8 cellular contexts compared by ENCODE assay signal in the genomic region with DNA sequence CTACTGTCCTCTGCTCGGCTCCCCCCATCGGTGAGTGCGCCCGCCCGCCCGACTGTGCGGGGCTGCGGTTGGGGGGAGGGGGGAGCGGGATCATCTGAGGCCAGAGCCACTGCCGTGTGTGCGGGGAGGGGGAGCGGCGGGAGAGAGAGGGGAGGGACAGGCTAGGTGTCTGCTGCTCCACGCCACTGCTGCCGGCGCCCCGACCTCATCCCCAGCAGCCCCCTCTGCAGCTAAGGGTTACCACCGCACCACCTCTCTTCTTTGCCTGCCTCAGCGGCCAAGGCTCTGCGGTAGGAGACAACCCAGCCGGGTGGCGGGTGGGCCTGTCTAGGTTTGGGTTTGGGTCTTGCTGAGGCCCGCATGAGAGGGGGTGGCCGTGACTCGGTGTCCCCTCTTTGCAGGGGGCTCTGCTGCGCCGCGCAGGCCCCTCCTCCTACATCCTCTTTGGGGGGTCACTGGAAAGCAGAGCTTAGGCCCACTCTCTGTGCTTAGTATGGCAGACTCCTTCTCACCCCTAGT. TPM values are rescaled to one million over a fixed set of nuclear protein-coding genes. Genes with fewer than 3 reads are reported as not detected.
DNase-seq lines count a peak whose midpoint lies in the region; ATAC-seq and TF ChIP-seq lines count a peak whose summit lies in the region.

No MANE protein-coding gene starts in this region.

- H3K27ac Mint-ChIP-seq in CD14-positive monocyte (peak overlapping the region in 6 of 7 donors; percentile 53 to 90 (median 83)), neural progenitor cell (no peak overlapping the region)

- H4K20me1 ChIP-seq in fibroblast of lung (ENCODE audit: control insufficient read depth, extremely low read depth, insufficient read depth, low read length), result peaks cover 3% of the 10 kb centered on the region
- peaks cover 63% of the 10 kb centered on the region for H4K20me1 ChIP-seq in neural progenitor cell (ENCODE audit: low read depth)

- peak overlapping the region; percentile 76 for H3K27ac ChIP-seq in fibroblast of lung (ENCODE audit: insufficient read depth, low read length)
- no peak overlapping the region for H3K27ac ChIP-seq in neural progenitor cell

- H3K4me2 ChIP-seq in fibroblast of lung (ENCODE audit: extremely low read depth, insufficient read depth, low read length) (peak overlapping the region; percentile 94), neural progenitor cell (peak overlapping the region; percentile 98)

- peak; percentile 3 for ATAC-seq in HG03175 (IDR thresholded peaks at IDR 0.05; ENCODE audit: unreplicated experiment)

- peaks cover 63% of the 10 kb centered on the region for H3K4me1 Mint-ChIP-seq in CD14-positive monocyte
- H3K4me1 Mint-ChIP-seq in neural progenitor cell, result peaks cover 34% of the 10 kb centered on the region

- peaks cover 6% of the 10 kb centered on the region for H3K4me1 ChIP-seq in fibroblast of lung (ENCODE audit: control insufficient read depth, extremely low read depth, insufficient read depth, low read length)
- H3K4me1 ChIP-seq in neural progenitor cell, result peaks cover 35% of the 10 kb centered on the region

- H3K36me3 Mint-ChIP-seq in CD14-positive monocyte, result peaks cover 8 to 15% of the 10 kb centered on the region in 2 donors
- H3K36me3 Mint-ChIP-seq in neural progenitor cell, result no peaks in the 10 kb centered on the region

- peak overlapping the region; percentile 65 to 76 (median 74) for H3K4me3 ChIP-seq in fibroblast of lung (replicated peaks in 1 of 4; ENCODE audit: control extremely low read depth in 1 of 4, insufficient read depth in 1 of 4, low read depth in 3 of 4, low read length in 4 of 4)
- peak overlapping the region; percentile 88 for H3K4me3 ChIP-seq in neural progenitor cell

- H3K9ac ChIP-seq in fibroblast of lung (ENCODE audit: insufficient read depth, low read length) (peak overlapping the region; percentile 73), neural progenitor cell (no peak overlapping the region)

- no peak for DNase-seq in CD14-positive monocyte (ENCODE audit: low spot score)
- DNase-seq in activated T-cell treated with anti-CD3 and anti-CD28 coated beads, Interleukin-2, amount 50 U/mL, for 48 hours, result peak; percentile 41 to 51
- no peak for DNase-seq in fibroblast of lung (ENCODE audit: low read depth in 2 of 2)
- peak; percentile 56 for DNase-seq in neural progenitor cell (ENCODE audit: low spot score)
- DNase-seq in NCI-H187 treated with DMSO at 0.1 percent for 48 hours (lab: John Stamatoyannopoulos, UW), result no peak
- DNase-seq in SIG-M5 (lab: John Stamatoyannopoulos, UW), result no peak
- no peak for DNase-seq in DMS79 treated with DMSO at 0.1 percent for 48 hours (lab: John Stamatoyannopoulos, UW)

- H3K9me3 Mint-ChIP-seq in CD14-positive monocyte, result peaks cover 0 to 17% (median 4%) of the 10 kb centered on the region in 7 donors
- H3K9me3 Mint-ChIP-seq in neural progenitor cell, result no peaks in the 10 kb centered on the region

- H2AFZ ChIP-seq in fibroblast of lung (ENCODE audit: low read length) (peak overlapping the region; percentile 16), neural progenitor cell (replicated peaks) (peak overlapping the region; percentile 66)

- TF ChIP-seq CTCF in CD14-positive monocyte (IDR thresholded peaks at IDR 0.05), result no peak
- no peak for TF ChIP-seq CTCF in fibroblast of lung (conservative IDR thresholded peaks at IDR 0.05 in 1 of 2, IDR thresholded peaks at IDR 0.05 in 1 of 2; ENCODE audit: low read depth in 1 of 2, low read length in 2 of 2)
- TF ChIP-seq CTCF in neural progenitor cell (IDR thresholded peaks at IDR 0.05), result no peak

- H3K4me3 Mint-ChIP-seq in CD14-positive monocyte (peak overlapping the region; percentile 87 to 97), neural progenitor cell (peak overlapping the region; percentile 92)

- H3K79me2 ChIP-seq in fibroblast of lung (ENCODE audit: control insufficient read depth, insufficient read depth, low read length) (peaks cover 85% of the 10 kb centered on the region), neural progenitor cell (ENCODE audit: low read depth) (peaks cover 11% of the 10 kb centered on the region)

- H3F3A ChIP-seq in neural progenitor cell (ENCODE audit: low read depth), result peaks cover 67% of the 10 kb centered on the region

- H3K9me3 ChIP-seq in fibroblast of lung (ENCODE audit: control insufficient read depth, insufficient read depth, low read depth, low read length), result no peaks in the 10 kb centered on the region
- no peaks in the 10 kb centered on the region for H3K9me3 ChIP-seq in neural progenitor cell (ENCODE audit: low read depth)

- no peaks in the 10 kb centered on the region for H3K36me3 ChIP-seq in fibroblast of lung (ENCODE audit: control insufficient read depth, insufficient read depth, low read length)
- no peaks in the 10 kb centered on the region for H3K36me3 ChIP-seq in neural progenitor cell

- H3K27me3 Mint-ChIP-seq in CD14-positive monocyte (ENCODE audit: low read depth in 3 of 3) (peaks cover 48 to 52% (median 49%) of the 10 kb centered on the region in 3 donors), neural progenitor cell (ENCODE audit: insufficient read depth, low read depth) (peaks cover 42% of the 10 kb centered on the region)

- H3K27me3 ChIP-seq in fibroblast of lung (ENCODE audit: control insufficient read depth, insufficient read depth, low read length) (no peaks in the 10 kb centered on the region), neural progenitor cell (peaks cover 94% of the 10 kb centered on the region)

- intact Hi-C loops in CD14-positive monocyte (cut with micrococcal nuclease), result loop anchor here in 1 of 2 donors (10.0 kb wide), 1 partner anchor 592 kb away; a partner anchor contains a TSS

RNA-seq across cellular contexts. Expression of a gene that starts 0.7 kb away (rescaled TPM):
- polyA plus RNA-seq in CD14-positive monocyte (1 to 10 TPM; 1.1 to 1.2 TPM), fibroblast of lung (4.9 and 8.0 TPM in 2 replicates)
- total RNA-seq in fibroblast of lung (19.0 and 20.0 TPM in 2 replicates), neural progenitor cell (ENCODE audit: low replicate concordance) (2.5 and 2.6 TPM in 2 replicates)
- 7.5 and 11.1 TPM in 2 replicates for polyA plus RNA-seq in fibroblast of lung (2012)
- polyA minus RNA-seq in fibroblast of lung (ENCODE audit: low replicate concordance), result 4.4 and 5.3 TPM in 2 replicates

RNA-seq across cellular contexts. Expression of a gene that starts 12.5 kb away (rescaled TPM):
- polyA plus RNA-seq in CD14-positive monocyte, result under 1 TPM in 1 of 2 donors, not detected in 1; 0.08 TPM
- total RNA-seq in fibroblast of lung, result 11.7 and 13.4 TPM in 2 replicates
- 1.5 and 3.8 TPM in 2 replicates for polyA plus RNA-seq in fibroblast of lung
- polyA plus RNA-seq in fibroblast of lung (2012), result 2.2 and 5.1 TPM in 2 replicates
- polyA minus RNA-seq in fibroblast of lung (ENCODE audit: low replicate concordance), result 3.5 and 4.1 TPM in 2 replicates
- total RNA-seq in neural progenitor cell (ENCODE audit: low replicate concordance), result 0.59 and 1.6 TPM in 2 replicates

Comparison
In these comparisons a context has a peak if more than half of its experiments do, and no peak if none do; other contexts are left out.
1. DNase-seq: peak in activated T-cell treated with anti-CD3 and anti-CD28 coated beads, Interleukin-2, amount 50 U/mL, for 48 hours (2 of 2) and neural progenitor cell (single experiment); none in CD14-positive monocyte (single experiment), fibroblast of lung (0 of 2), NCI-H187 treated with DMSO at 0.1 percent for 48 hours (single experiment), SIG-M5 (single experiment) and DMS79 treated with DMSO at 0.1 percent for 48 hours (single experiment).